ENCODE assay signal across 10 cellular contexts in genomic region chr2:26354469-26354868, GRCh38. TPM values are rescaled to one million over a fixed set of nuclear protein-coding genes. Genes with fewer than 3 reads are reported as not detected.
"Had no signal": no experiment of that assay in that cellular context is flagged by ENCODE, and none has a peak within 500 bp of the region (broad histone marks: within the 10 kb centered on the region; RNA-seq: fewer than 3 reads in every experiment).

No MANE protein-coding gene starts in this region.

RNA-seq across cellular contexts. Expression of gene ADGRF3, which starts 7.9 kb away (rescaled TPM):
- total RNA-seq: left ventricle myocardium inferior, right atrium auricular region, sciatic nerve, subcutaneous adipose tissue had no signal

RNA-seq across cellular contexts. Expression of gene DRC1, which starts 47.3 kb away (rescaled TPM):
- total RNA-seq: dermis microvascular lymphatic vessel endothelial cell, left colon, left ventricle myocardium inferior, mesenteric fat pad, natural killer cell, omental fat pad, right atrium auricular region, subcutaneous adipose tissue had no signal
- polyA plus RNA-seq: stomach had no signal
